Comparison of ENCODE assay signal across 13 cellular contexts in genomic region chr1:161671824-161672141, GRCh38. TPM values are rescaled to one million over a fixed set of nuclear protein-coding genes. Genes with fewer than 3 reads are reported as not detected.
DNase-seq lines count a peak whose midpoint lies in the region; ATAC-seq, FAIRE-seq and TF ChIP-seq lines count a peak whose summit lies in the region.
"Not testable (repeated sequence)": the region's sequence is repeated elsewhere in the genome, so short reads cannot be mapped to it uniquely, and the experiment has no call there.
"Had no signal": no experiment of that assay in that cellular context is flagged by ENCODE, and none has a peak within 500 bp of the region (broad histone marks: within the 10 kb centered on the region; RNA-seq: fewer than 3 reads in every experiment).

No MANE protein-coding gene starts in this region.

- not testable (repeated sequence) for H3K27me3 Mint-ChIP-seq in activated CD8-positive, alpha-beta T cell treated with anti-CD3 and anti-CD28 coated beads for 36 hours

- not testable (repeated sequence) for H3K9me1 ChIP-seq in endothelial cell of umbilical vein (replicated peaks; ENCODE audit: control insufficient read depth, extremely low read depth, insufficient read depth, low read length)

- H3K27me3 ChIP-seq in BLaER1 treated with 17β-estradiol and CSF1 and Interleukin-3, amounts not matched to agents 10 nM and 100 nM = peaks cover 0 to 55% (median 0%) of the 10 kb centered on the region in 11 experiments; a peak in 7 of 22 replicates
- not testable (repeated sequence) for H3K27me3 ChIP-seq in PC-3 (ENCODE audit: low read length); endothelial cell of umbilical vein (ENCODE audit: control insufficient read depth in 2 of 2, insufficient read depth in 2 of 2, low read length in 2 of 2)

- H3K4me3 Mint-ChIP-seq in activated CD8-positive, alpha-beta T cell treated with anti-CD3 and anti-CD28 coated beads for 36 hours = not testable (repeated sequence)

- not testable (repeated sequence) for H3K79me2 ChIP-seq in PC-3 (ENCODE audit: low read length); endothelial cell of umbilical vein (ENCODE audit: control insufficient read depth, insufficient read depth, low read length)

- ATAC-seq in PC-3 = peak; percentile 67
- ATAC-seq in activated CD8-positive, alpha-beta T cell treated with anti-CD3 and anti-CD28 coated beads for 36 hours = peak; percentile 45
- ATAC-seq in activated naive CD4-positive, alpha-beta T cell treated with anti-CD3 and anti-CD28 coated beads, Interleukin-2, amount 50 U/mL, for 72 hours = peak; percentile 68 to 88
- peak; percentile 79 for ATAC-seq in stimulated activated naive CD8-positive, alpha-beta T cell treated with anti-CD3 and anti-CD28 coated beads, Interleukin-15, Interleukin-2, amounts not matched to agents 100 U/mL and 50 U/mL, for 24 hours

- H3K9me2 ChIP-seq in PC-3 (replicated peaks; ENCODE audit: low read length) = not testable (repeated sequence)

- peaks cover 7 to 13% (median 9%) of the 10 kb centered on the region in 10 experiments; a peak in 18 of 20 replicates for H3K4me1 ChIP-seq in BLaER1 treated with 17β-estradiol and CSF1 and Interleukin-3, amounts not matched to agents 10 nM and 100 nM
- not testable (repeated sequence) for H3K4me1 ChIP-seq in PC-3 (ENCODE audit: insufficient read depth, low read length); endothelial cell of umbilical vein (ENCODE audit: control insufficient read depth, extremely low read depth, insufficient read depth, low read length)

- peaks cover 12% of the 10 kb centered on the region for H3K4me1 Mint-ChIP-seq in activated CD8-positive, alpha-beta T cell treated with anti-CD3 and anti-CD28 coated beads for 36 hours (ENCODE audit: low read depth)

- H3K36me3 Mint-ChIP-seq in activated CD8-positive, alpha-beta T cell treated with anti-CD3 and anti-CD28 coated beads for 36 hours (ENCODE audit: low read depth); activated naive CD4-positive, alpha-beta T cell treated with anti-CD3 and anti-CD28 coated beads, Interleukin-2, amount 50 U/mL, for 72 hours: not testable (repeated sequence)

- dilution Hi-C loops in endothelial cell of umbilical vein (cut with MboI; ENCODE audit: extremely low pct_ligation_motif_present, low sequenced_read_pairs) = not testable (repeated sequence)

- not testable (repeated sequence) for BruUV-seq in PC-3 (replicated peaks; lab: Mats Ljungman, UMichigan); endothelial cell of umbilical vein (replicated peaks; lab: Mats Ljungman, UMichigan)

- H3K9me3 ChIP-seq in BLaER1 treated with 17β-estradiol and CSF1 and Interleukin-3, amounts not matched to agents 10 nM and 100 nM (replicated peaks in 1 of 11); PC-3 (ENCODE audit: low read length); endothelial cell of umbilical vein (replicated peaks; ENCODE audit: control insufficient read depth, insufficient read depth, low read length): not testable (repeated sequence)

- not testable (repeated sequence) for H3K4me3 ChIP-seq in BLaER1 treated with 17β-estradiol and CSF1 and Interleukin-3, amounts not matched to agents 10 nM and 100 nM; PC-3 (ENCODE audit: low read length); endothelial cell of umbilical vein (replicated peaks in 1 of 3; ENCODE audit: insufficient read depth in 1 of 3, low read depth in 1 of 3, low read length in 3 of 3)

- intact Hi-C loops in PC-3 (cut with micrococcal nuclease); activated CD8-positive, alpha-beta T cell treated with anti-CD3 and anti-CD28 coated beads for 36 hours (cut with micrococcal nuclease); endothelial cell of umbilical vein (cut with micrococcal nuclease): not testable (repeated sequence)

- CTCF ChIA-PET in PC-3 (lab: Charles Lee); activated CD8-positive, alpha-beta T cell treated with anti-CD3 and anti-CD28 coated beads for 36 hours (lab: Charles Lee); endothelial cell of umbilical vein (lab: Charles Lee): not testable (repeated sequence)

- TF ChIP-seq POLR2A in endothelial cell of umbilical vein (IDR thresholded peaks at IDR 0.05; ENCODE audit: low read depth, low read length) = not testable (repeated sequence)

- not testable (repeated sequence) for H3K27ac ChIP-seq in BLaER1 treated with 17β-estradiol and CSF1 and Interleukin-3, amounts not matched to agents 10 nM and 100 nM; PC-3 (ENCODE audit: low read length); endothelial cell of umbilical vein (ENCODE audit: insufficient read depth, low read depth, low read length)

- H3K4me2 ChIP-seq in BLaER1 treated with 17β-estradiol and CSF1 and Interleukin-3, amounts not matched to agents 10 nM and 100 nM = peak overlapping the region; percentile 21 to 69 (median 52); a peak in 18 of 22 replicates
- not testable (repeated sequence) for H3K4me2 ChIP-seq in PC-3 (ENCODE audit: low read length); endothelial cell of umbilical vein (ENCODE audit: insufficient read depth, low read length)

- H3K36me3 ChIP-seq in BLaER1 treated with 17β-estradiol and CSF1 and Interleukin-3, amounts not matched to agents 10 nM and 100 nM; PC-3 (ENCODE audit: low read depth, low read length); endothelial cell of umbilical vein (ENCODE audit: control insufficient read depth in 2 of 2, extremely low read depth in 1 of 2, insufficient read depth in 2 of 2, low read length in 2 of 2): not testable (repeated sequence)

- not testable (repeated sequence) for H3K27ac Mint-ChIP-seq in activated CD8-positive, alpha-beta T cell treated with anti-CD3 and anti-CD28 coated beads for 36 hours; activated naive CD4-positive, alpha-beta T cell treated with anti-CD3 and anti-CD28 coated beads, Interleukin-2, amount 50 U/mL, for 72 hours

- not testable (repeated sequence) for H3K9me3 Mint-ChIP-seq in activated CD8-positive, alpha-beta T cell treated with anti-CD3 and anti-CD28 coated beads for 36 hours; activated naive CD4-positive, alpha-beta T cell treated with anti-CD3 and anti-CD28 coated beads, Interleukin-2, amount 50 U/mL, for 72 hours

- peak; percentile 48 for DNase-seq in HT1080 (ENCODE audit: low read depth)
- DNase-seq in PC-3; activated naive CD4-positive, alpha-beta T cell treated with anti-CD3 and anti-CD28 coated beads, Interleukin-2, amount 50 U/mL, for 72 hours (ENCODE audit: low spot score in 2 of 2); endothelial cell of umbilical vein (ENCODE audit: low read depth, low spot score); stimulated activated naive CD8-positive, alpha-beta T cell treated with anti-CD3 and anti-CD28 coated beads, Interleukin-15, Interleukin-2, amounts not matched to agents 100 U/mL and 50 U/mL, for 24 hours: not testable (repeated sequence)
- DNase-seq in activated CD8-positive, alpha-beta T cell treated with anti-CD3 and anti-CD28 coated beads for 36 hours = peak; percentile 7

- FAIRE-seq in endothelial cell of umbilical vein (lab: Jason Lieb, UNC) = peak; percentile 91

- not testable (repeated sequence) for TF ChIP-seq CTCF in PC-3 (conservative IDR thresholded peaks at IDR 0.05; ENCODE audit: low read depth, low read length); activated CD8-positive, alpha-beta T cell treated with anti-CD3 and anti-CD28 coated beads for 36 hours (IDR thresholded peaks at IDR 0.05); endothelial cell of umbilical vein (IDR thresholded peaks at IDR 0.05; ENCODE audit: extremely low read depth in 1 of 2, insufficient read depth in 1 of 2, low read depth in 1 of 2, low read length in 2 of 2)

- H3F3A ChIP-seq in PC-3 (ENCODE audit: low read length, unreplicated experiment) = not testable (repeated sequence)

- POLR2A ChIA-PET in PC-3 (lab: Charles Lee; ENCODE audit: unreplicated experiment); activated CD8-positive, alpha-beta T cell treated with anti-CD3 and anti-CD28 coated beads for 36 hours (lab: Charles Lee); endothelial cell of umbilical vein (lab: Charles Lee): not testable (repeated sequence)

- H2AFZ ChIP-seq in PC-3 (ENCODE audit: low read length) = 0 out of 2 replicates have a peak overlapping the region, but pooled peaks have one; percentile 51
- H2AFZ ChIP-seq in endothelial cell of umbilical vein (ENCODE audit: low read depth, low read length) = not testable (repeated sequence)

- H4K20me1 ChIP-seq in BLaER1 treated with 17β-estradiol and CSF1 and Interleukin-3, amounts not matched to agents 10 nM and 100 nM = peaks cover 0 to 23% (median 0%) of the 10 kb centered on the region in 11 experiments; a peak in 3 of 22 replicates
- H4K20me1 ChIP-seq in PC-3 (ENCODE audit: low read length); endothelial cell of umbilical vein (replicated peaks; ENCODE audit: control insufficient read depth, extremely low read depth, insufficient read depth, low read length): not testable (repeated sequence)

- H3K9ac ChIP-seq in BLaER1 treated with 17β-estradiol and CSF1 and Interleukin-3, amounts not matched to agents 10 nM and 100 nM; PC-3 (ENCODE audit: low read length); endothelial cell of umbilical vein (replicated peaks; ENCODE audit: extremely low read depth, insufficient read depth, low read length): not testable (repeated sequence)

RNA-seq across cellular contexts. Expression of gene FCGR2B, which starts 8.8 kb away (rescaled TPM):
- total RNA-seq in HT1080 (2014; rRNA removed; shearing (Covaris generic)) = 0.13 TPM in 1 of 2 replicates, not detected in the other
- polyA plus RNA-seq in HT1080 (2015; cell fraction: cytosol; rRNA removed) = not detected in 2 replicates
- polyA plus RNA-seq in HT1080 (2015; cell fraction: nucleus; rRNA removed) = 0.04 TPM in 1 of 2 replicates, not detected in the other
- not detected in 2 replicates for total RNA-seq in PC-3 (2014; rRNA removed)
- not detected for total RNA-seq in activated CD8-positive, alpha-beta T cell treated with anti-CD3 and anti-CD28 coated beads for 36 hours
- under 1 TPM in 1 of 2 donors, not detected in 1; 0.21 TPM for total RNA-seq in activated naive CD4-positive, alpha-beta T cell treated with anti-CD3 and anti-CD28 coated beads, Interleukin-2, amount 50 U/mL, for 72 hours
- total RNA-seq in endothelial cell of umbilical vein = not detected in 2 replicates
- polyA plus RNA-seq in endothelial cell of umbilical vein = not detected in 2 replicates
- 0.07 TPM in 1 of 2 replicates, not detected in the other for polyA plus RNA-seq in endothelial cell of umbilical vein (2011; cell fraction: cytosol; rRNA removed)
- polyA plus RNA-seq in endothelial cell of umbilical vein (2011; cell fraction: nucleus; rRNA removed) = not detected in 2 replicates
- polyA plus RNA-seq in endothelial cell of umbilical vein (2012) = not detected in 2 replicates
- polyA minus RNA-seq in endothelial cell of umbilical vein = 0.13 TPM in 1 of 2 replicates, not detected in the other
- polyA minus RNA-seq in endothelial cell of umbilical vein (2011; cell fraction: cytosol; rRNA and poly(A)+ RNA removed) = not detected
- polyA minus RNA-seq in endothelial cell of umbilical vein (2011; cell fraction: nucleus; rRNA and poly(A)+ RNA removed) = not detected in 2 replicates
- total RNA-seq: A673, H4, HT-29 had no signal
- polyA plus RNA-seq: AG04450 had no signal

RNA-seq across cellular contexts. Expression of gene FCRLA, which starts 35.2 kb away (rescaled TPM):
- 0.84 and 1.5 TPM in 2 replicates for total RNA-seq in HT1080 (2014; rRNA removed; shearing (Covaris generic))
- polyA plus RNA-seq in HT1080 (2015; cell fraction: cytosol; rRNA removed) = 1.7 and 2.4 TPM in 2 replicates
- polyA plus RNA-seq in HT1080 (2015; cell fraction: nucleus; rRNA removed) = 1.5 and 1.6 TPM in 2 replicates
- total RNA-seq in PC-3 (2014; rRNA removed) (not detected in 2 replicates), endothelial cell of umbilical vein (not detected in 2 replicates)
- not detected for total RNA-seq in activated CD8-positive, alpha-beta T cell treated with anti-CD3 and anti-CD28 coated beads for 36 hours
- not detected for total RNA-seq in activated naive CD4-positive, alpha-beta T cell treated with anti-CD3 and anti-CD28 coated beads, Interleukin-2, amount 50 U/mL, for 72 hours
- not detected in 2 replicates for polyA plus RNA-seq in endothelial cell of umbilical vein
- not detected in 2 replicates for polyA plus RNA-seq in endothelial cell of umbilical vein (2011; cell fraction: cytosol; rRNA removed)
- not detected in 2 replicates for polyA plus RNA-seq in endothelial cell of umbilical vein (2011; cell fraction: nucleus; rRNA removed)
- not detected in 2 replicates for polyA plus RNA-seq in endothelial cell of umbilical vein (2012)
- not detected in 2 replicates for polyA minus RNA-seq in endothelial cell of umbilical vein
- not detected for polyA minus RNA-seq in endothelial cell of umbilical vein (2011; cell fraction: cytosol; rRNA and poly(A)+ RNA removed)
- polyA minus RNA-seq in endothelial cell of umbilical vein (2011; cell fraction: nucleus; rRNA and poly(A)+ RNA removed) = not detected in 2 replicates
- total RNA-seq: A673; CD4-positive, CD25-positive, alpha-beta regulatory T cell; CD8-positive, alpha-beta memory T cell; H4; HT-29 had no signal
- polyA plus RNA-seq: CD8-positive, alpha-beta memory T cell had no signal

RNA-seq across cellular contexts. Expression of gene FCGR3B, which starts 40.8 kb away (rescaled TPM):
- not detected in 2 replicates for total RNA-seq in HT1080 (2014; rRNA removed; shearing (Covaris generic))
- not detected in 2 replicates for polyA plus RNA-seq in HT1080 (2015; cell fraction: cytosol; rRNA removed)
- polyA plus RNA-seq in HT1080 (2015; cell fraction: nucleus; rRNA removed) = not detected in 2 replicates
- total RNA-seq in PC-3 (2014; rRNA removed) = not detected in 2 replicates
- not detected for total RNA-seq in activated CD8-positive, alpha-beta T cell treated with anti-CD3 and anti-CD28 coated beads for 36 hours
- total RNA-seq in activated naive CD4-positive, alpha-beta T cell treated with anti-CD3 and anti-CD28 coated beads, Interleukin-2, amount 50 U/mL, for 72 hours = not detected
- not detected in 2 replicates for total RNA-seq in endothelial cell of umbilical vein
- not detected in 2 replicates for polyA plus RNA-seq in endothelial cell of umbilical vein
- polyA plus RNA-seq in endothelial cell of umbilical vein (2011; cell fraction: cytosol; rRNA removed) = not detected in 2 replicates
- polyA plus RNA-seq in endothelial cell of umbilical vein (2011; cell fraction: nucleus; rRNA removed) = not detected in 2 replicates
- not detected in 2 replicates for polyA plus RNA-seq in endothelial cell of umbilical vein (2012)
- not detected in 2 replicates for polyA minus RNA-seq in endothelial cell of umbilical vein
- not detected for polyA minus RNA-seq in endothelial cell of umbilical vein (2011; cell fraction: cytosol; rRNA and poly(A)+ RNA removed)
- not detected in 2 replicates for polyA minus RNA-seq in endothelial cell of umbilical vein (2011; cell fraction: nucleus; rRNA and poly(A)+ RNA removed)
- total RNA-seq: A673; CD4-positive, CD25-positive, alpha-beta regulatory T cell; CD8-positive, alpha-beta memory T cell; H4; HT-29 had no signal
- polyA plus RNA-seq: AG04450; CD4-positive, CD25-positive, alpha-beta regulatory T cell had no signal

RNA-seq across cellular contexts. Expression of gene FCRLB, which starts 49.6 kb away (rescaled TPM):
- 15.4 and 17.0 TPM in 2 replicates for total RNA-seq in HT1080 (2014; rRNA removed; shearing (Covaris generic))
- 14.8 and 17.3 TPM in 2 replicates for polyA plus RNA-seq in HT1080 (2015; cell fraction: cytosol; rRNA removed)
- 18.3 and 21.5 TPM in 2 replicates for polyA plus RNA-seq in HT1080 (2015; cell fraction: nucleus; rRNA removed)
- total RNA-seq in PC-3 (2014; rRNA removed) (10.2 and 12.7 TPM in 2 replicates), endothelial cell of umbilical vein (0.62 and 0.90 TPM in 2 replicates)
- total RNA-seq in activated CD8-positive, alpha-beta T cell treated with anti-CD3 and anti-CD28 coated beads for 36 hours = under 1 TPM; 0.49 to 0.68 TPM
- not detected for total RNA-seq in activated naive CD4-positive, alpha-beta T cell treated with anti-CD3 and anti-CD28 coated beads, Interleukin-2, amount 50 U/mL, for 72 hours
- polyA plus RNA-seq in endothelial cell of umbilical vein = 0.62 and 0.99 TPM in 2 replicates
- 0.52 and 0.56 TPM in 2 replicates for polyA plus RNA-seq in endothelial cell of umbilical vein (2011; cell fraction: cytosol; rRNA removed)
- polyA plus RNA-seq in endothelial cell of umbilical vein (2011; cell fraction: nucleus; rRNA removed) = 0.18 and 0.22 TPM in 2 replicates
- 1.1 and 1.5 TPM in 2 replicates for polyA plus RNA-seq in endothelial cell of umbilical vein (2012)
- 0.17 and 0.21 TPM in 2 replicates for polyA minus RNA-seq in endothelial cell of umbilical vein
- not detected for polyA minus RNA-seq in endothelial cell of umbilical vein (2011; cell fraction: cytosol; rRNA and poly(A)+ RNA removed)
- not detected in 2 replicates for polyA minus RNA-seq in endothelial cell of umbilical vein (2011; cell fraction: nucleus; rRNA and poly(A)+ RNA removed)
- total RNA-seq: CD4-positive, CD25-positive, alpha-beta regulatory T cell had no signal
